ENCODE assay signal across 7 cellular contexts in genomic region chr5:72815580-72816296, GRCh38. TPM values are rescaled to one million over a fixed set of nuclear protein-coding genes. Genes with fewer than 3 reads are reported as not detected.
DNase-seq lines count a peak whose midpoint lies in the region; ATAC-seq and TF ChIP-seq lines count a peak whose summit lies in the region.

No MANE protein-coding gene starts in this region.

- H3K36me3 Mint-ChIP-seq in activated CD4-positive, alpha-beta memory T cell treated with anti-CD3 and anti-CD28 coated beads, Interleukin-2, amount 10 ng/mL, durations not matched to agents 7 days and 5 days (ENCODE audit: low read depth), result no peaks in the 10 kb centered on the region

- H3K4me3 ChIP-seq in GM12864 (ENCODE audit: low read depth, low read length) (peak overlapping the region; percentile 54), skeletal muscle cell (ENCODE audit: low read depth, low read length) (peak overlapping the region; percentile 88)

- no peak for TF ChIP-seq CTCF in GM12864 (IDR thresholded peaks at IDR 0.05; ENCODE audit: low read depth, low read length, missing control alignments)

- peaks cover 20% of the 10 kb centered on the region for H3K4me1 Mint-ChIP-seq in activated CD4-positive, alpha-beta memory T cell treated with anti-CD3 and anti-CD28 coated beads, Interleukin-2, amount 10 ng/mL, durations not matched to agents 7 days and 5 days

- H3K4me3 Mint-ChIP-seq in activated CD4-positive, alpha-beta memory T cell treated with anti-CD3 and anti-CD28 coated beads, Interleukin-2, amount 10 ng/mL, durations not matched to agents 7 days and 5 days, result peak overlapping the region; percentile 90

- ATAC-seq in HG03342 (IDR thresholded peaks at IDR 0.05; ENCODE audit: unreplicated experiment), result no peak

- CTCF ChIA-PET in activated CD4-positive, alpha-beta memory T cell treated with anti-CD3 and anti-CD28 coated beads, Interleukin-2, amount 10 ng/mL, durations not matched to agents 7 days and 5 days (lab: Charles Lee), result no interaction called here

- no peaks in the 10 kb centered on the region for H3K9me3 Mint-ChIP-seq in activated CD4-positive, alpha-beta memory T cell treated with anti-CD3 and anti-CD28 coated beads, Interleukin-2, amount 10 ng/mL, durations not matched to agents 7 days and 5 days

- no peak overlapping the region for H3K27ac Mint-ChIP-seq in activated CD4-positive, alpha-beta memory T cell treated with anti-CD3 and anti-CD28 coated beads, Interleukin-2, amount 10 ng/mL, durations not matched to agents 7 days and 5 days

- DNase-seq in GM12864 (ENCODE audit: low read depth) (no peak), Kasumi-1 (lab: John Stamatoyannopoulos, UW) (peak; percentile 55 to 63), hepatic stellate cell (ENCODE audit: low spot score) (peak; percentile 20), skeletal muscle cell (ENCODE audit: low read depth) (no peak), GDM1 (lab: John Stamatoyannopoulos, UW) (no peak)
- DNase-seq in activated CD4-positive, alpha-beta memory T cell treated with anti-CD3 and anti-CD28 coated beads, Interleukin-2, amount 10 ng/mL, durations not matched to agents 7 days and 5 days, result no peak

- POLR2A ChIA-PET in activated CD4-positive, alpha-beta memory T cell treated with anti-CD3 and anti-CD28 coated beads, Interleukin-2, amount 10 ng/mL, durations not matched to agents 7 days and 5 days (lab: Charles Lee), result interaction anchor here (5.3 kb wide), 1 partner anchor 33 kb away, joined by 59 read pairs; no protein-coding TSS in a partner anchor

- peaks cover 24% of the 10 kb centered on the region for H3K27me3 Mint-ChIP-seq in activated CD4-positive, alpha-beta memory T cell treated with anti-CD3 and anti-CD28 coated beads, Interleukin-2, amount 10 ng/mL, durations not matched to agents 7 days and 5 days

RNA-seq across cellular contexts. Expression of gene TNPO1, which starts 0.7 kb away (rescaled TPM):
- 10 to 100 TPM; 67.1 to 78.3 TPM for total RNA-seq in activated CD4-positive, alpha-beta memory T cell treated with anti-CD3 and anti-CD28 coated beads, Interleukin-2, amount 10 ng/mL, durations not matched to agents 7 days and 5 days

Comparison
In these comparisons a context has a peak if more than half of its experiments do, and no peak if none do; other contexts are left out.
1. DNase-seq: peak in Kasumi-1 (2 of 2) and hepatic stellate cell (single experiment); none in GM12864 (single experiment), activated CD4-positive, alpha-beta memory T cell treated with anti-CD3 and anti-CD28 coated beads, Interleukin-2, amount 10 ng/mL, durations not matched to agents 7 days and 5 days (single experiment), skeletal muscle cell (single experiment) and GDM1 (single experiment).